In the genomic region with DNA sequence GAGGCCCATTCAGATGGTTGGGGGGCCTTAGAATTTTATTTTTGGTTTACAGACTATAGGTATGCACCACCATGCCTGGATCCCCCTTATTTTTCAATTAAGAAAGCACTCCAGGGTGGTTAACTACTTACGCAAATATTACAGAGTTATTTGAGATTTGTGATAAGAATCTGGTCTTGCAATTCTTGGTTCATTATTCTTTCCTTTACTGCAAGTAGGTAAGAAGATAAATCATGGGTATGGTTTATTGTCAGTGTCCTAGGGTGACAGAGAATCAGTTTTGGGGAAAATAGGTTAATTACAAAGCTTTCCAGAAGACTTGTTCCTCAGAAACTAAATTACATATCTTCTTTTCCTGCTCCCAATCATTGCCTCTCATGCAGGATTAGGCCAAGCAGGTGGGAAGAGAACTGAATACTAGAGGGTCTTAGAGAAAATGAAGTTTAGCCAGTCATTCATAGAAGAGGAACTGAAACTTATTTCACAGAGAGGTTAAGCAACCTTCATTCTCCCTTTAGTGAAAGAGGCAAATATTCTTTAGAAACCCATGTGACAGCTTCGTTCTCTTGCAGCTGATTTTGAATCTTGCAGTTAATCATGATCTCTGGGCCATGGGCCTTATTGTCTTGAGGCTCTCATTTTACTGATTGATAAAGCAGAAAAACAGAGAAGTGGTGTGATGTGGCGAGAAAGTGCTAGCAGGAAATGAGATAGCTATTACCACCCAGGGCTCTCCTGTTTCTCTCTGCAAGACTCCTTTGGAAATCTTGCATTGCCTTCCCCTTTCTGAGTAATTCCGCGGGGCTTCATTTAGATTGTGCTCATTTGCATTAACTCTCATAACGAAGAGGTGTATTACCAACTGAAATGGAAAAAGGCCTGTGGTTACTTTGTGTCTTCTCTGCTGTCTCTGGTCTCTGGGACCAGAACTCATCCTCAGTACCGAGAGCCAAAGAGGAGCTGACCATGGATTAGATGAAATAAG, we compare ENCODE assay signal across 1 cellular context.
TF ChIP-seq lines count a peak whose summit lies in the region.

No MANE protein-coding gene starts in this region.

TF ChIP-seq in GM12878, 131 proteins besides CTCF, POLR2A, EP300 and RAD21 (continued from another document and continues in another):
- TF ChIP-seq ZNF687 (IDR thresholded peaks at IDR 0.05) (no peak), TBL1XR1 (IDR thresholded peaks at IDR 0.05; ENCODE audit: low read depth, low read length) (no peak; the same call in 1 of the 2 replicates), ESRRA (IDR thresholded peaks at IDR 0.05; ENCODE audit: low read length) (no peak), SMAD1 (IDR thresholded peaks at IDR 0.05; ENCODE audit: low read depth, partially characterized antibody) (no peak), MXI1 (IDR thresholded peaks at IDR 0.05; ENCODE audit: low read depth, low read length) (peak; percentile 22; the same call in 1 of the 2 replicates), BCL11A (IDR thresholded peaks at IDR 0.05; ENCODE audit: low read depth, low read length) (peak; percentile 86), CEBPB (IDR thresholded peaks at IDR 0.05; ENCODE audit: borderline replicate concordance in 1 of 2, low read depth in 2 of 2, low read length in 2 of 2) (peak; percentile 30 to 84; a peak in 3 of 4 replicates), TCF3 (IDR thresholded peaks at IDR 0.05; ENCODE audit: borderline replicate concordance, insufficient read depth, low read depth, low read length) (peak; percentile 67; the same call in 1 of the 2 replicates), RFX5 (IDR thresholded peaks at IDR 0.05; ENCODE audit: low read depth, low read length) (no peak), BACH1 (IDR thresholded peaks at IDR 0.05; ENCODE audit: borderline replicate concordance) (peak; percentile 34; the same call in 1 of the 2 replicates), ZNF217 (IDR thresholded peaks at IDR 0.05) (peak; percentile 87), JUND (IDR thresholded peaks at IDR 0.05; ENCODE audit: low read depth, low read length) (peak; percentile 53; the same call in 1 of the 2 replicates), PAX5 (IDR thresholded peaks at IDR 0.05; ENCODE audit: borderline replicate concordance, low read depth, low read length) (peak; percentile 47; the same call in 1 of the 2 replicates), PML (IDR thresholded peaks at IDR 0.05; ENCODE audit: low read length) (peak; percentile 56), IKZF2 (IDR thresholded peaks at IDR 0.05) (peak; percentile 88 to 91), SMC3 (IDR thresholded peaks at IDR 0.05; ENCODE audit: borderline replicate concordance, low read length) (no peak), HDAC6 (IDR thresholded peaks at IDR 0.05; ENCODE audit: unreplicated experiment) (no peak), CREM (IDR thresholded peaks at IDR 0.05; ENCODE audit: low read depth) (0 out of 2 replicates have a peak, but pooled peaks have one; percentile 48), IKZF1 (conservative IDR thresholded peaks at IDR 0.05) (peak; percentile 77), NFYA (IDR thresholded peaks at IDR 0.05; ENCODE audit: borderline replicate concordance, low read depth, low read length) (no peak), MTA3 (IDR thresholded peaks at IDR 0.05; ENCODE audit: borderline replicate concordance, low read length) (peak; percentile 58; the same call in 1 of the 2 replicates), YY1 (IDR thresholded peaks at IDR 0.05; ENCODE audit: low read depth, low read length) (0 out of 2 replicates have a peak, but pooled peaks have one; percentile 11), KDM1A (IDR thresholded peaks at IDR 0.05; ENCODE audit: borderline replicate concordance) (no peak), WRNIP1 (IDR thresholded peaks at IDR 0.05; ENCODE audit: borderline replicate concordance, low read depth, low read length) (no peak), POLR2AphosphoS5 (IDR thresholded peaks at IDR 0.05; ENCODE audit: low read length) (no peak), JUNB (IDR thresholded peaks at IDR 0.05) (peak; percentile 91), SMARCA5 (IDR thresholded peaks at IDR 0.05) (peak; percentile 69; the same call in 1 of the 2 replicates), RBBP5 (conservative IDR thresholded peaks at IDR 0.05) (no peak)
- TF ChIP-seq, protein P1, sequence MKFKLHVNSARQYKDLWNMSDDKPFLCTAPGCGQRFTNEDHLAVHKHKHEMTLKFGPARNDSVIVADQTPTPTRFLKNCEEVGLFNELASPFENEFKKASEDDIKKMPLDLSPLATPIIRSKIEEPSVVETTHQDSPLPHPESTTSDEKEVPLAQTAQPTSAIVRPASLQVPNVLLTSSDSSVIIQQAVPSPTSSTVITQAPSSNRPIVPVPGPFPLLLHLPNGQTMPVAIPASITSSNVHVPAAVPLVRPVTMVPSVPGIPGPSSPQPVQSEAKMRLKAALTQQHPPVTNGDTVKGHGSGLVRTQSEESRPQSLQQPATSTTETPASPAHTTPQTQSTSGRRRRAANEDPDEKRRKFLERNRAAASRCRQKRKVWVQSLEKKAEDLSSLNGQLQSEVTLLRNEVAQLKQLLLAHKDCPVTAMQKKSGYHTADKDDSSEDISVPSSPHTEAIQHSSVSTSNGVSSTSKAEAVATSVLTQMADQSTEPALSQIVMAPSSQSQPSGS (IDR thresholded peaks at IDR 0.05; ENCODE audit: low read length): peak; percentile 87
- TF ChIP-seq, protein P2, sequence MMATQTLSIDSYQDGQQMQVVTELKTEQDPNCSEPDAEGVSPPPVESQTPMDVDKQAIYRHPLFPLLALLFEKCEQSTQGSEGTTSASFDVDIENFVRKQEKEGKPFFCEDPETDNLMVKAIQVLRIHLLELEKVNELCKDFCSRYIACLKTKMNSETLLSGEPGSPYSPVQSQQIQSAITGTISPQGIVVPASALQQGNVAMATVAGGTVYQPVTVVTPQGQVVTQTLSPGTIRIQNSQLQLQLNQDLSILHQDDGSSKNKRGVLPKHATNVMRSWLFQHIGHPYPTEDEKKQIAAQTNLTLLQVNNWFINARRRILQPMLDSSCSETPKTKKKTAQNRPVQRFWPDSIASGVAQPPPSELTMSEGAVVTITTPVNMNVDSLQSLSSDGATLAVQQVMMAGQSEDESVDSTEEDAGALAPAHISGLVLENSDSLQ (IDR thresholded peaks at IDR 0.05): peak; percentile 83
- TF ChIP-seq, protein P3, sequence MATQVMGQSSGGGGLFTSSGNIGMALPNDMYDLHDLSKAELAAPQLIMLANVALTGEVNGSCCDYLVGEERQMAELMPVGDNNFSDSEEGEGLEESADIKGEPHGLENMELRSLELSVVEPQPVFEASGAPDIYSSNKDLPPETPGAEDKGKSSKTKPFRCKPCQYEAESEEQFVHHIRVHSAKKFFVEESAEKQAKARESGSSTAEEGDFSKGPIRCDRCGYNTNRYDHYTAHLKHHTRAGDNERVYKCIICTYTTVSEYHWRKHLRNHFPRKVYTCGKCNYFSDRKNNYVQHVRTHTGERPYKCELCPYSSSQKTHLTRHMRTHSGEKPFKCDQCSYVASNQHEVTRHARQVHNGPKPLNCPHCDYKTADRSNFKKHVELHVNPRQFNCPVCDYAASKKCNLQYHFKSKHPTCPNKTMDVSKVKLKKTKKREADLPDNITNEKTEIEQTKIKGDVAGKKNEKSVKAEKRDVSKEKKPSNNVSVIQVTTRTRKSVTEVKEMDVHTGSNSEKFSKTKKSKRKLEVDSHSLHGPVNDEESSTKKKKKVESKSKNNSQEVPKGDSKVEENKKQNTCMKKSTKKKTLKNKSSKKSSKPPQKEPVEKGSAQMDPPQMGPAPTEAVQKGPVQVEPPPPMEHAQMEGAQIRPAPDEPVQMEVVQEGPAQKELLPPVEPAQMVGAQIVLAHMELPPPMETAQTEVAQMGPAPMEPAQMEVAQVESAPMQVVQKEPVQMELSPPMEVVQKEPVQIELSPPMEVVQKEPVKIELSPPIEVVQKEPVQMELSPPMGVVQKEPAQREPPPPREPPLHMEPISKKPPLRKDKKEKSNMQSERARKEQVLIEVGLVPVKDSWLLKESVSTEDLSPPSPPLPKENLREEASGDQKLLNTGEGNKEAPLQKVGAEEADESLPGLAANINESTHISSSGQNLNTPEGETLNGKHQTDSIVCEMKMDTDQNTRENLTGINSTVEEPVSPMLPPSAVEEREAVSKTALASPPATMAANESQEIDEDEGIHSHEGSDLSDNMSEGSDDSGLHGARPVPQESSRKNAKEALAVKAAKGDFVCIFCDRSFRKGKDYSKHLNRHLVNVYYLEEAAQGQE (IDR thresholded peaks at IDR 0.05; ENCODE audit: low read depth, low read length): no peak
- TF ChIP-seq, protein P4, sequence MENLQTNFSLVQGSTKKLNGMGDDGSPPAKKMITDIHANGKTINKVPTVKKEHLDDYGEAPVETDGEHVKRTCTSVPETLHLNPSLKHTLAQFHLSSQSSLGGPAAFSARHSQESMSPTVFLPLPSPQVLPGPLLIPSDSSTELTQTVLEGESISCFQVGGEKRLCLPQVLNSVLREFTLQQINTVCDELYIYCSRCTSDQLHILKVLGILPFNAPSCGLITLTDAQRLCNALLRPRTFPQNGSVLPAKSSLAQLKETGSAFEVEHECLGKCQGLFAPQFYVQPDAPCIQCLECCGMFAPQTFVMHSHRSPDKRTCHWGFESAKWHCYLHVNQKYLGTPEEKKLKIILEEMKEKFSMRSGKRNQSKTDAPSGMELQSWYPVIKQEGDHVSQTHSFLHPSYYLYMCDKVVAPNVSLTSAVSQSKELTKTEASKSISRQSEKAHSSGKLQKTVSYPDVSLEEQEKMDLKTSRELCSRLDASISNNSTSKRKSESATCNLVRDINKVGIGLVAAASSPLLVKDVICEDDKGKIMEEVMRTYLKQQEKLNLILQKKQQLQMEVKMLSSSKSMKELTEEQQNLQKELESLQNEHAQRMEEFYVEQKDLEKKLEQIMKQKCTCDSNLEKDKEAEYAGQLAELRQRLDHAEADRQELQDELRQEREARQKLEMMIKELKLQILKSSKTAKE (IDR thresholded peaks at IDR 0.05; ENCODE audit: low read depth, poor library complexity, severe bottlenecking): peak; percentile 63
- TF ChIP-seq, protein P5, sequence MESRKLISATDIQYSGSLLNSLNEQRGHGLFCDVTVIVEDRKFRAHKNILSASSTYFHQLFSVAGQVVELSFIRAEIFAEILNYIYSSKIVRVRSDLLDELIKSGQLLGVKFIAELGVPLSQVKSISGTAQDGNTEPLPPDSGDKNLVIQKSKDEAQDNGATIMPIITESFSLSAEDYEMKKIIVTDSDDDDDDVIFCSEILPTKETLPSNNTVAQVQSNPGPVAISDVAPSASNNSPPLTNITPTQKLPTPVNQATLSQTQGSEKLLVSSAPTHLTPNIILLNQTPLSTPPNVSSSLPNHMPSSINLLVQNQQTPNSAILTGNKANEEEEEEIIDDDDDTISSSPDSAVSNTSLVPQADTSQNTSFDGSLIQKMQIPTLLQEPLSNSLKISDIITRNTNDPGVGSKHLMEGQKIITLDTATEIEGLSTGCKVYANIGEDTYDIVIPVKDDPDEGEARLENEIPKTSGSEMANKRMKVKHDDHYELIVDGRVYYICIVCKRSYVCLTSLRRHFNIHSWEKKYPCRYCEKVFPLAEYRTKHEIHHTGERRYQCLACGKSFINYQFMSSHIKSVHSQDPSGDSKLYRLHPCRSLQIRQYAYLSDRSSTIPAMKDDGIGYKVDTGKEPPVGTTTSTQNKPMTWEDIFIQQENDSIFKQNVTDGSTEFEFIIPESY (IDR thresholded peaks at IDR 0.05): no peak
- TF ChIP-seq, protein P6, sequence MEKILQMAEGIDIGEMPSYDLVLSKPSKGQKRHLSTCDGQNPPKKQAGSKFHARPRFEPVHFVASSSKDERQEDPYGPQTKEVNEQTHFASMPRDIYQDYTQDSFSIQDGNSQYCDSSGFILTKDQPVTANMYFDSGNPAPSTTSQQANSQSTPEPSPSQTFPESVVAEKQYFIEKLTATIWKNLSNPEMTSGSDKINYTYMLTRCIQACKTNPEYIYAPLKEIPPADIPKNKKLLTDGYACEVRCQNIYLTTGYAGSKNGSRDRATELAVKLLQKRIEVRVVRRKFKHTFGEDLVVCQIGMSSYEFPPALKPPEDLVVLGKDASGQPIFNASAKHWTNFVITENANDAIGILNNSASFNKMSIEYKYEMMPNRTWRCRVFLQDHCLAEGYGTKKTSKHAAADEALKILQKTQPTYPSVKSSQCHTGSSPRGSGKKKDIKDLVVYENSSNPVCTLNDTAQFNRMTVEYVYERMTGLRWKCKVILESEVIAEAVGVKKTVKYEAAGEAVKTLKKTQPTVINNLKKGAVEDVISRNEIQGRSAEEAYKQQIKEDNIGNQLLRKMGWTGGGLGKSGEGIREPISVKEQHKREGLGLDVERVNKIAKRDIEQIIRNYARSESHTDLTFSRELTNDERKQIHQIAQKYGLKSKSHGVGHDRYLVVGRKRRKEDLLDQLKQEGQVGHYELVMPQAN (conservative IDR thresholded peaks at IDR 0.05): no peak
- TF ChIP-seq, protein P7, sequence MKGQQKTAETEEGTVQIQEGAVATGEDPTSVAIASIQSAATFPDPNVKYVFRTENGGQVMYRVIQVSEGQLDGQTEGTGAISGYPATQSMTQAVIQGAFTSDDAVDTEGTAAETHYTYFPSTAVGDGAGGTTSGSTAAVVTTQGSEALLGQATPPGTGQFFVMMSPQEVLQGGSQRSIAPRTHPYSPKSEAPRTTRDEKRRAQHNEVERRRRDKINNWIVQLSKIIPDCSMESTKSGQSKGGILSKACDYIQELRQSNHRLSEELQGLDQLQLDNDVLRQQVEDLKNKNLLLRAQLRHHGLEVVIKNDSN (IDR thresholded peaks at IDR 0.05; ENCODE audit: borderline replicate concordance, extremely low read length, insufficient read depth, low read depth, low read length): peak; percentile 30
